In the genomic region with DNA sequence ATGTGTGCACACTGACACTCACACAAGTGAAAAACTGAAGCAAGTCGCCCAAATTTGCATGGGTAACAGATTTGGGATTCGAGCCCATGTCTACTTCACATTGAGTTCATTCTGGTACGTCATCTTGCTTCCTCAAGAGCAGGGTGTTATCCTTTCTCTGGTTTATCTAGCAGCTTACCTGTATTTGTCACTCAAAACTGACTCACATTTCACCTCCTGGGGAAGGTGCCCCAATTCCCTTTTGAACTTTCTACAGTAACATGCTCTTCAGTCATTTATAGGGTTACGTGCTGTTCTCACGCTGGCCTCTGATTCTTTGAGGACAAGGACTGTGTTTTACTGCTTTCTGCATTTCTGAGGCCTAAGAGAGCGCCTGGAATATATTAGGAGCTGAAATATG, we compare ENCODE assay signal across 20 cellular contexts.
A peak's percentile ranks its signal among the peaks of the same experiment; 100 is the strongest.
DNase-seq lines count a peak whose midpoint lies in the region; ATAC-seq and TF ChIP-seq lines count a peak whose summit lies in the region.
"Had no signal": no experiment of that assay in that cellular context is flagged by ENCODE, and none has a peak within 500 bp of the region (broad histone marks: within the 10 kb centered on the region; RNA-seq: fewer than 3 reads in every experiment).

No MANE protein-coding gene starts in this region.

- no peak overlapping the region for H3K23ac ChIP-seq in H9 (ENCODE audit: insufficient read length, low read depth, low read length)

- H3K27me3 ChIP-seq in H9 (ENCODE audit: insufficient read depth, low read length) (no peaks in the 10 kb centered on the region), left lung (no peaks in the 10 kb centered on the region), transverse colon (no peaks in the 10 kb centered on the region)
- no peaks in the 10 kb centered on the region for H3K27me3 ChIP-seq in CD4-positive, alpha-beta memory T cell (ENCODE audit: insufficient read depth, low read length)
- H3K27me3 ChIP-seq: BLaER1 had no signal

- in situ Hi-C loops in transverse colon (cut with MboI; ENCODE audit: low pct_ligation_motif_present in 1 of 4, low pct_unique_long_range_greater_than_20kb in 1 of 4, low sequenced_read_pairs in 3 of 4) = loop anchor here in 3 of 4 donors (10.0 to 25.0 kb wide), 3 partner anchors 499 to 718 kb away; no protein-coding TSS in a partner anchor
- in situ Hi-C loops in G401 (cut with HindIII; ENCODE audit: low sequenced_read_pairs) = no loop called here

- POLR2A ChIA-PET in CD4-positive, alpha-beta memory T cell (lab: Charles Lee; ENCODE audit: partially characterized antibody) = no interaction called here

- peak; percentile 20 for ATAC-seq in left lung

- H3K36me3 ChIP-seq in left lung = no peaks in the 10 kb centered on the region
- H3K36me3 ChIP-seq in transverse colon = no peaks in the 10 kb centered on the region
- H3K36me3 ChIP-seq in CD4-positive, alpha-beta memory T cell (ENCODE audit: insufficient read depth, low read length) = no peaks in the 10 kb centered on the region
- H3K36me3 ChIP-seq: BLaER1 had no signal

- no peak overlapping the region for H4K91ac ChIP-seq in H9 (ENCODE audit: insufficient read length, low read depth, low read length)

- H3K14ac ChIP-seq in H9 (ENCODE audit: insufficient read depth, low read length) = no peak overlapping the region

- H3K79me1 ChIP-seq in H9 (ENCODE audit: insufficient read depth, low read depth, low read length, poor library complexity, severe bottlenecking) = no peaks in the 10 kb centered on the region

- H3K27ac ChIP-seq in H9 (ENCODE audit: insufficient read length, low read depth, low read length) (no peak overlapping the region), left lung (no peak overlapping the region), transverse colon (peak overlapping the region; percentile 52 to 80 (median 74))
- no peak overlapping the region for H3K27ac ChIP-seq in CD4-positive, alpha-beta memory T cell (ENCODE audit: low read depth, low read length)
- H3K27ac ChIP-seq: BLaER1, RWPE1 had no signal

- no peak overlapping the region for H3K4me3 Mint-ChIP-seq in H9
- H3K4me3 Mint-ChIP-seq in CD4-positive, alpha-beta memory T cell = no peak overlapping the region
- H3K4me3 Mint-ChIP-seq: CD8-positive, alpha-beta memory T cell had no signal

- TF ChIP-seq CTCF in H9 (conservative IDR thresholded peaks at IDR 0.05) = no peak
- TF ChIP-seq CTCF in left lung (IDR thresholded peaks at IDR 0.05) = no peak
- no peak for TF ChIP-seq CTCF in transverse colon (IDR thresholded peaks at IDR 0.05)

- no peaks in the 10 kb centered on the region for H3K36me3 Mint-ChIP-seq in H9 (ENCODE audit: insufficient read depth in 1 of 3, low read depth in 3 of 3)
- no peaks in the 10 kb centered on the region for H3K36me3 Mint-ChIP-seq in CD4-positive, alpha-beta memory T cell
- H3K36me3 Mint-ChIP-seq: CD8-positive, alpha-beta memory T cell had no signal

- H3K4me1 ChIP-seq in H9 (ENCODE audit: insufficient read depth, low read length) = no peaks in the 10 kb centered on the region
- no peaks in the 10 kb centered on the region for H3K4me1 ChIP-seq in left lung
- peaks cover 0 to 26% (median 10%) of the 10 kb centered on the region in 4 donors for H3K4me1 ChIP-seq in transverse colon
- no peaks in the 10 kb centered on the region for H3K4me1 ChIP-seq in CD4-positive, alpha-beta memory T cell (ENCODE audit: insufficient read depth, low read length)
- H3K4me1 ChIP-seq: BLaER1 had no signal

- H3K27ac Mint-ChIP-seq in H9 = no peak overlapping the region; a peak in 2 of 7 replicates
- H3K27ac Mint-ChIP-seq in CD4-positive, alpha-beta memory T cell = no peak overlapping the region
- H3K27ac Mint-ChIP-seq: CD8-positive, alpha-beta memory T cell had no signal

- TF ChIP-seq EP300 in transverse colon (IDR thresholded peaks at IDR 0.05; ENCODE audit: low read depth) = no peak

- no peak for TF ChIP-seq POLR2A in transverse colon (IDR thresholded peaks at IDR 0.05)

- no peak overlapping the region for H3T11ph ChIP-seq in H9 (ENCODE audit: low read length)

- H4K5ac ChIP-seq in H9 (ENCODE audit: insufficient read length, low read depth, low read length) = peak overlapping the region; percentile 30

- intact Hi-C loops in left lung (cut with DNase I) (no loop called here), transverse colon (cut with DNase I; ENCODE audit: low total_unique reads) (no loop called here)
- intact Hi-C loops in CD4-positive, alpha-beta memory T cell (cut with micrococcal nuclease) = no loop called here

- no peaks in the 10 kb centered on the region for H3K27me3 Mint-ChIP-seq in H9 (ENCODE audit: low read depth)
- H3K27me3 Mint-ChIP-seq in CD4-positive, alpha-beta memory T cell = peaks cover 0 to 5% of the 10 kb centered on the region in 2 donors

- H2AK5ac ChIP-seq in H9 (ENCODE audit: insufficient read length, low read length) = no peak overlapping the region

- no peak overlapping the region for H3K56ac ChIP-seq in H9 (ENCODE audit: insufficient read length, low read depth, low read length)

- no CpG with 5 or more reads among the region's 6 CpGs for WGBS in H9 (ENCODE audit: extremely low coverage, insufficient read length, low lambda C conversion rate)
- WGBS in transverse colon (ENCODE audit: low coverage in 1 of 2), 2 donors = 37 to 58% methylated on average over 5 to 6 of the region's 6 CpGs

- H3K9me3 ChIP-seq in H9 (ENCODE audit: control insufficient read depth, low read depth, low read length) (no peaks in the 10 kb centered on the region), left lung (no peaks in the 10 kb centered on the region), transverse colon (no peaks in the 10 kb centered on the region)
- H3K9me3 ChIP-seq in CD4-positive, alpha-beta memory T cell (ENCODE audit: control insufficient read depth in 1 of 2, low read length in 2 of 2) = no peaks in the 10 kb centered on the region
- H3K9me3 ChIP-seq: BLaER1 had no signal

- CTCF ChIA-PET in CD4-positive, alpha-beta memory T cell (lab: Charles Lee; ENCODE audit: partially characterized antibody) = interaction anchor here (1.0 to 3.6 kb wide), 6 partner anchors 11 to 494 kb away, joined by 3 to 71 read pairs (median 8); no protein-coding TSS in a partner anchor

- H3K9me3 Mint-ChIP-seq in H9 = no peaks in the 10 kb centered on the region
- no peaks in the 10 kb centered on the region for H3K9me3 Mint-ChIP-seq in CD4-positive, alpha-beta memory T cell
- H3K9me3 Mint-ChIP-seq: CD8-positive, alpha-beta memory T cell had no signal

- no peaks in the 10 kb centered on the region for H3K23me2 ChIP-seq in H9 (ENCODE audit: insufficient read length, low read depth, low read length, poor library complexity, severe bottlenecking)

- no peak overlapping the region for H3K4ac ChIP-seq in H9 (ENCODE audit: low read depth, low read length)

- H3K18ac ChIP-seq in H9 (ENCODE audit: insufficient read length, low read depth, low read length) = no peak overlapping the region

- no peak overlapping the region for H4K8ac ChIP-seq in H9 (replicated peaks; ENCODE audit: insufficient read length, low read depth, low read length)

- H2BK20ac ChIP-seq in H9 (ENCODE audit: low read depth, low read length, poor library complexity, severe bottlenecking) = no peak overlapping the region

- no peak overlapping the region for H3K9ac ChIP-seq in H9 (ENCODE audit: extremely low read depth, insufficient read length, low read length)
- H3K9ac ChIP-seq: BLaER1 had no signal

- no peak for DNase-seq in H9
- DNase-seq in SW480 (ENCODE audit: low spot score) = peak; percentile 3
- no peak for DNase-seq in left lung
- DNase-seq in transverse colon = peak; percentile 11
- no peak for DNase-seq in G401 (ENCODE audit: low spot score)
- DNase-seq in CD4-positive, alpha-beta memory T cell = no peak
- no peak for DNase-seq in GM19238 (ENCODE audit: insufficient read length, low spot score)
- DNase-seq in NCI-H2081 treated with DMSO at 0.1 percent for 48 hours (lab: John Stamatoyannopoulos, UW) = no peak
- DNase-seq: CD8-positive, alpha-beta memory T cell; DMS79 treated with DMSO at 0.1 percent for 48 hours; GOT3; KBM-7; NCI-H1694 treated with DMSO at 0.1 percent for 48 hours; NCI-H2227 treated with DMSO at 0.1 percent for 48 hours; NCI-H510A treated with DMSO at 0.1 percent for 48 hours; NCI-H774; OCI-M1; SIG-M5 had no signal

- no peak overlapping the region for H3K4me3 ChIP-seq in left lung
- no peak overlapping the region for H3K4me3 ChIP-seq in transverse colon
- H3K4me3 ChIP-seq in CD4-positive, alpha-beta memory T cell (ENCODE audit: low read length in 2 of 2) = no peak overlapping the region
- H3K4me3 ChIP-seq: BLaER1 had no signal

- no peak overlapping the region for H2BK12ac ChIP-seq in H9 (ENCODE audit: insufficient read length, low read depth, low read length)

- no peak overlapping the region for H3K4me2 ChIP-seq in H9 (ENCODE audit: insufficient read depth, insufficient read length, low read length)
- H3K4me2 ChIP-seq: BLaER1 had no signal

- H4K20me1 ChIP-seq in H9 (ENCODE audit: control insufficient read depth, insufficient read depth, insufficient read length) = no peaks in the 10 kb centered on the region
- H4K20me1 ChIP-seq: BLaER1 had no signal

- H2BK120ac ChIP-seq in H9 (ENCODE audit: low read depth, low read length, poor library complexity, severe bottlenecking) = no peak overlapping the region

- no peaks in the 10 kb centered on the region for H3K4me1 Mint-ChIP-seq in H9
- no peaks in the 10 kb centered on the region for H3K4me1 Mint-ChIP-seq in CD4-positive, alpha-beta memory T cell
- H3K4me1 Mint-ChIP-seq: CD8-positive, alpha-beta memory T cell had no signal

- no peaks in the 10 kb centered on the region for H3K79me2 ChIP-seq in H9 (ENCODE audit: insufficient read depth, low read length)

- no peak overlapping the region for H2AFZ ChIP-seq in H9 (ENCODE audit: low read length)

- no peak overlapping the region for H2BK5ac ChIP-seq in H9 (ENCODE audit: insufficient read length, low read length)

- H2BK15ac ChIP-seq in H9 (ENCODE audit: low read depth, low read length) = no peak overlapping the region

Comparison
In these comparisons a context has a peak if more than half of its experiments do, and no peak if none do; other contexts are left out.
1. DNase-seq: peak in SW480 (single experiment) and transverse colon (single experiment); none in H9 (single experiment), left lung (0 of 2), G401 (single experiment), CD4-positive, alpha-beta memory T cell (0 of 5), GM19238 (single experiment) and NCI-H2081 treated with DMSO at 0.1 percent for 48 hours (single experiment).
2. H3K27ac ChIP-seq: peak in transverse colon (4 of 4); none in H9 (single experiment), left lung (0 of 2) and CD4-positive, alpha-beta memory T cell (single experiment).